20 cellular contexts compared by ENCODE assay signal in genomic region chr12:6314776-6315175, GRCh38. TPM values are rescaled to one million over a fixed set of nuclear protein-coding genes. Genes with fewer than 3 reads are reported as not detected.
DNase-seq lines count a peak whose midpoint lies in the region; ATAC-seq, FAIRE-seq and TF ChIP-seq lines count a peak whose summit lies in the region.
"Had no signal": no experiment of that assay in that cellular context is flagged by ENCODE, and none has a peak within 500 bp of the region (broad histone marks: within the 10 kb centered on the region; RNA-seq: fewer than 3 reads in every experiment).

No MANE protein-coding gene starts in this region.

- POLR2A ChIA-PET in SK-N-SH (lab: Yijun Ruan, JAX) = no interaction called here

- no peak for TF ChIP-seq CTCF in astrocyte (IDR thresholded peaks at IDR 0.05; ENCODE audit: insufficient read depth, low read depth, low read length)
- no peak for TF ChIP-seq CTCF in SK-N-SH (IDR thresholded peaks at IDR 0.05)

- H3K4me3 ChIP-seq in astrocyte (ENCODE audit: insufficient read depth, low read depth, low read length) (no peak overlapping the region), trophoblast cell (ENCODE audit: low read depth, low read length) (no peak overlapping the region), SJCRH30 (no peak overlapping the region), SK-N-SH (ENCODE audit: low read depth in 2 of 2, low read length in 1 of 2) (no peak overlapping the region)
- H3K4me3 ChIP-seq: PC-9 had no signal

- H3K9me2 ChIP-seq in SK-N-SH = no peaks in the 10 kb centered on the region

- no peak overlapping the region for H3K9ac ChIP-seq in astrocyte (ENCODE audit: low read length)
- H3K9ac ChIP-seq in trophoblast cell (ENCODE audit: low read length) = no peak overlapping the region
- H3K9ac ChIP-seq in SK-N-SH = no peak overlapping the region

- H3K27ac ChIP-seq in astrocyte (ENCODE audit: low read depth, low read length) (no peak overlapping the region), trophoblast cell (ENCODE audit: low read depth, low read length) (no peak overlapping the region), SJCRH30 (no peak overlapping the region), SK-N-SH (ENCODE audit: low read depth in 2 of 2, low read length in 1 of 2) (no peak overlapping the region)

- no peak overlapping the region for H3K14ac ChIP-seq in trophoblast cell (ENCODE audit: low read length)

- H3K18ac ChIP-seq in trophoblast cell (ENCODE audit: low read length) = no peak overlapping the region

- no peaks in the 10 kb centered on the region for H3F3A ChIP-seq in SK-N-SH (replicated peaks; ENCODE audit: insufficient read depth)

- no peak for ATAC-seq in activated T-cell treated with anti-CD3 and anti-CD28 coated beads, Interleukin-2, amount 50 U/mL, for 4 hours

- H2AFZ ChIP-seq in astrocyte (ENCODE audit: low read depth, low read length) = no peak overlapping the region
- no peak overlapping the region for H2AFZ ChIP-seq in trophoblast cell (ENCODE audit: insufficient read depth, low read length, poor library complexity)
- H2AFZ ChIP-seq in SK-N-SH (ENCODE audit: low read depth) = no peak overlapping the region
- H2AFZ ChIP-seq: PC-9 had no signal

- no peak overlapping the region for H4K8ac ChIP-seq in trophoblast cell (ENCODE audit: low read depth, low read length)

- H3K27ac Mint-ChIP-seq in activated T-cell treated with anti-CD3 and anti-CD28 coated beads, Interleukin-2, amount 50 U/mL, for 24 hours = no peak overlapping the region
- H3K27ac Mint-ChIP-seq in astrocyte (ENCODE audit: unreplicated experiment) = no peak overlapping the region
- H3K27ac Mint-ChIP-seq: CD4-positive, CD25-positive, alpha-beta regulatory T cell had no signal

- H3K4me2 ChIP-seq in astrocyte (ENCODE audit: low read length) (no peak overlapping the region), trophoblast cell (ENCODE audit: low read length) (no peak overlapping the region), SK-N-SH (no peak overlapping the region)
- H3K4me2 ChIP-seq: PC-9 had no signal

- H3K9me3 Mint-ChIP-seq in activated T-cell treated with anti-CD3 and anti-CD28 coated beads, Interleukin-2, amount 50 U/mL, for 24 hours = no peaks in the 10 kb centered on the region
- no peaks in the 10 kb centered on the region for H3K9me3 Mint-ChIP-seq in activated T-cell treated with anti-CD3 and anti-CD28 coated beads, Interleukin-2, amount 50 U/mL, for 4 hours
- H3K9me3 Mint-ChIP-seq in astrocyte (ENCODE audit: unreplicated experiment) = peaks cover 2% of the 10 kb centered on the region

- no peak overlapping the region for H2AK5ac ChIP-seq in trophoblast cell (ENCODE audit: low read length)

- no peaks in the 10 kb centered on the region for H4K20me1 ChIP-seq in astrocyte (ENCODE audit: insufficient read depth, low read length)
- H4K20me1 ChIP-seq in SK-N-SH (ENCODE audit: insufficient read depth) = no peaks in the 10 kb centered on the region

- TF ChIP-seq RAD21 in SK-N-SH (IDR thresholded peaks at IDR 0.05; ENCODE audit: low read length) = no peak

- no peak for TF ChIP-seq EP300 in SK-N-SH (IDR thresholded peaks at IDR 0.05; ENCODE audit: borderline replicate concordance in 1 of 2, low read depth in 1 of 2, low read length in 1 of 2)

- no peak overlapping the region for H3K4me3 Mint-ChIP-seq in activated T-cell treated with anti-CD3 and anti-CD28 coated beads, Interleukin-2, amount 50 U/mL, for 24 hours
- H3K4me3 Mint-ChIP-seq in activated T-cell treated with anti-CD3 and anti-CD28 coated beads, Interleukin-2, amount 50 U/mL, for 4 hours = no peak overlapping the region
- peak overlapping the region; percentile 25 for H3K4me3 Mint-ChIP-seq in astrocyte (ENCODE audit: unreplicated experiment)
- H3K4me3 Mint-ChIP-seq: CD4-positive, CD25-positive, alpha-beta regulatory T cell had no signal

- H2BK12ac ChIP-seq in trophoblast cell (ENCODE audit: low read length) = no peak overlapping the region

- H4K12ac ChIP-seq in trophoblast cell (ENCODE audit: low read depth, low read length) = no peak overlapping the region

- H3K79me2 ChIP-seq in astrocyte (ENCODE audit: insufficient read depth, low read length) = no peaks in the 10 kb centered on the region
- peaks cover 4% of the 10 kb centered on the region for H3K79me2 ChIP-seq in trophoblast cell (ENCODE audit: control insufficient read depth, insufficient read depth, low read length, poor library complexity)
- no peaks in the 10 kb centered on the region for H3K79me2 ChIP-seq in SK-N-SH (ENCODE audit: insufficient read depth)

- H3K23ac ChIP-seq in trophoblast cell (ENCODE audit: low read length) = no peak overlapping the region

- no peak for TF ChIP-seq POLR2A in GM12891 (IDR thresholded peaks at IDR 0.05; ENCODE audit: low read depth, low read length)

- FAIRE-seq in GM12891 (lab: Jason Lieb, UNC) (peak; percentile 13), astrocyte (lab: Jason Lieb, UNC) (no peak)
- FAIRE-seq: G401.6 had no signal

- H4K91ac ChIP-seq in trophoblast cell (ENCODE audit: low read depth, low read length) = peak overlapping the region; percentile 15

- H3K36me3 ChIP-seq in astrocyte (ENCODE audit: insufficient read depth, low read length) = no peaks in the 10 kb centered on the region
- H3K36me3 ChIP-seq in trophoblast cell (ENCODE audit: control insufficient read depth in 1 of 2, insufficient read depth in 2 of 2, low read length in 2 of 2) = peaks cover 7 to 8% of the 10 kb centered on the region in 2 experiments
- H3K36me3 ChIP-seq in SJCRH30 = no peaks in the 10 kb centered on the region
- no peaks in the 10 kb centered on the region for H3K36me3 ChIP-seq in SK-N-SH (replicated peaks in 1 of 2; ENCODE audit: control insufficient read depth in 1 of 2, insufficient read depth in 2 of 2, low read length in 1 of 2)
- H3K36me3 ChIP-seq: BE2C had no signal

- H2BK120ac ChIP-seq in trophoblast cell (ENCODE audit: insufficient read depth, low read length, poor library complexity) = no peak overlapping the region

- no peaks in the 10 kb centered on the region for H3K9me3 ChIP-seq in astrocyte (ENCODE audit: insufficient read depth, low read depth, low read length)
- H3K9me3 ChIP-seq in trophoblast cell (ENCODE audit: insufficient read depth, low read depth, low read length) = peaks cover 2% of the 10 kb centered on the region
- H3K9me3 ChIP-seq in SJCRH30 (replicated peaks) = no peaks in the 10 kb centered on the region
- no peaks in the 10 kb centered on the region for H3K9me3 ChIP-seq in SK-N-SH
- H3K9me3 ChIP-seq: BE2C had no signal

- H2BK5ac ChIP-seq in trophoblast cell (ENCODE audit: low read depth, low read length, poor library complexity) = no peak overlapping the region

- peaks cover 17% of the 10 kb centered on the region for H3K79me1 ChIP-seq in trophoblast cell (ENCODE audit: low read length)

- WGBS in trophoblast cell (ENCODE audit: extremely low coverage, insufficient coverage, insufficient read length) = no CpG with 5 or more reads among the region's 9 CpGs
- WGBS in SK-N-SH (ENCODE audit: low lambda C conversion rate) = 79% methylated on average over 9 of the region's 9 CpGs

- no peak overlapping the region for H3K4ac ChIP-seq in trophoblast cell (ENCODE audit: low read depth, low read length)

- H3K27me3 ChIP-seq in astrocyte (ENCODE audit: insufficient read depth, low read length) = peaks cover 3% of the 10 kb centered on the region
- H3K27me3 ChIP-seq in trophoblast cell (ENCODE audit: insufficient read depth, low read length) = no peaks in the 10 kb centered on the region
- peaks cover 18% of the 10 kb centered on the region for H3K27me3 ChIP-seq in SJCRH30
- H3K27me3 ChIP-seq in SK-N-SH (ENCODE audit: insufficient read depth) = no peaks in the 10 kb centered on the region
- H3K27me3 ChIP-seq: BE2C had no signal

- peaks cover 12% of the 10 kb centered on the region for H3K27me3 Mint-ChIP-seq in activated T-cell treated with anti-CD3 and anti-CD28 coated beads, Interleukin-2, amount 50 U/mL, for 24 hours
- peaks cover 7% of the 10 kb centered on the region for H3K27me3 Mint-ChIP-seq in activated T-cell treated with anti-CD3 and anti-CD28 coated beads, Interleukin-2, amount 50 U/mL, for 4 hours (ENCODE audit: low read depth)
- peaks cover 30% of the 10 kb centered on the region for H3K27me3 Mint-ChIP-seq in astrocyte (ENCODE audit: low read depth, unreplicated experiment)

- H3K36me3 Mint-ChIP-seq in activated T-cell treated with anti-CD3 and anti-CD28 coated beads, Interleukin-2, amount 50 U/mL, for 24 hours (ENCODE audit: low read depth) = no peaks in the 10 kb centered on the region
- no peaks in the 10 kb centered on the region for H3K36me3 Mint-ChIP-seq in activated T-cell treated with anti-CD3 and anti-CD28 coated beads, Interleukin-2, amount 50 U/mL, for 4 hours (ENCODE audit: insufficient read depth)
- H3K36me3 Mint-ChIP-seq in astrocyte (ENCODE audit: low read depth, unreplicated experiment) = no peaks in the 10 kb centered on the region
- H3K36me3 Mint-ChIP-seq: CD4-positive, CD25-positive, alpha-beta regulatory T cell had no signal

- peaks cover 20% of the 10 kb centered on the region for H3K4me1 Mint-ChIP-seq in activated T-cell treated with anti-CD3 and anti-CD28 coated beads, Interleukin-2, amount 50 U/mL, for 24 hours (ENCODE audit: low read depth)
- H3K4me1 Mint-ChIP-seq in activated T-cell treated with anti-CD3 and anti-CD28 coated beads, Interleukin-2, amount 50 U/mL, for 4 hours (ENCODE audit: low read depth) = peaks cover 16% of the 10 kb centered on the region
- H3K4me1 Mint-ChIP-seq in astrocyte (ENCODE audit: low read depth, unreplicated experiment) = peaks cover 14% of the 10 kb centered on the region

- H3K4me1 ChIP-seq in astrocyte (ENCODE audit: insufficient read depth, low read length) (peaks cover 5% of the 10 kb centered on the region), trophoblast cell (ENCODE audit: control insufficient read depth in 1 of 2, insufficient read depth in 2 of 2, low read length in 2 of 2) (peaks cover 38 to 48% of the 10 kb centered on the region in 2 experiments), SJCRH30 (no peaks in the 10 kb centered on the region), SK-N-SH (ENCODE audit: control insufficient read depth in 1 of 2, insufficient read depth in 2 of 2, low read depth in 1 of 2, low read length in 1 of 2) (peaks cover 0 to 12% of the 10 kb centered on the region in 2 experiments; a peak in 1 of 4 replicates)

- DNase-seq in activated T-cell treated with anti-CD3 and anti-CD28 coated beads, Interleukin-2, amount 50 U/mL, for 24 hours = peak; percentile 22
- no peak for DNase-seq in activated T-cell treated with anti-CD3 and anti-CD28 coated beads, Interleukin-2, amount 50 U/mL, for 4 hours
- no peak for DNase-seq in GM12891 (ENCODE audit: insufficient read length, low spot score)
- no peak for DNase-seq in astrocyte (ENCODE audit: low read depth)
- DNase-seq in trophoblast cell = no peak
- no peak for DNase-seq in SJCRH30
- DNase-seq in SK-N-SH = no peak
- no peak for DNase-seq in NCI-H2107 (lab: John Stamatoyannopoulos, UW)
- DNase-seq: BE2C; CD4-positive, CD25-positive, alpha-beta regulatory T cell; COR-L47; GOT3; KG1; NCI-H1417 treated with DMSO at 0.1 percent for 48 hours; NCI-H187 treated with DMSO at 0.1 percent for 48 hours; NCI-H345; NCI-H524 treated with DMSO at 0.1 percent for 48 hours; PC-9 had no signal

- CTCF ChIA-PET in SK-N-SH (lab: Yijun Ruan, JAX) = interaction anchor here (0.9 kb wide), 1 partner anchor 12 kb away, joined by 3 read pairs; no protein-coding TSS in a partner anchor

RNA-seq across cellular contexts. Expression of gene PLEKHG6, which starts 4.3 kb away (rescaled TPM):
- not detected for total RNA-seq in activated T-cell treated with anti-CD3 and anti-CD28 coated beads, Interleukin-2, amount 50 U/mL, for 4 hours
- polyA plus RNA-seq in GM12891 (2012; ENCODE audit: low read depth, missing spikeins) = 3.2 TPM
- 0.72 and 2.5 TPM in 2 replicates for total RNA-seq in astrocyte
- 17.4 and 20.1 TPM in 2 replicates for polyA plus RNA-seq in trophoblast cell (2013)
- 0.06 TPM in 1 of 2 replicates, not detected in the other for total RNA-seq in SJCRH30 (2014; rRNA removed; shearing (Covaris generic))
- 0.15 and 0.20 TPM in 2 replicates for polyA plus RNA-seq in SK-N-SH (2012; rRNA removed)
- polyA plus RNA-seq in SK-N-SH (2012; cell fraction: cytosol; rRNA removed) = 0.10 and 0.13 TPM in 2 replicates
- 0.27 and 0.68 TPM in 2 replicates for polyA plus RNA-seq in SK-N-SH (2012; cell fraction: nucleus; rRNA removed)
- total RNA-seq: A172; CD4-positive, CD25-positive, alpha-beta regulatory T cell had no signal

RNA-seq across cellular contexts. Expression of gene TNFRSF1A, which starts 27.1 kb away (rescaled TPM):
- 10 to 100 TPM; 28.0 to 34.5 (median 33.0) TPM for total RNA-seq in activated T-cell treated with anti-CD3 and anti-CD28 coated beads, Interleukin-2, amount 50 U/mL, for 4 hours
- polyA plus RNA-seq in GM12891 (2012; ENCODE audit: low read depth, missing spikeins) = 8.1 TPM
- 118 and 128 TPM in 2 replicates for total RNA-seq in astrocyte
- polyA plus RNA-seq in trophoblast cell (2013) = 81.0 and 90.7 TPM in 2 replicates
- total RNA-seq in SJCRH30 (2014; rRNA removed; shearing (Covaris generic)) = 34.3 and 40.2 TPM in 2 replicates
- polyA plus RNA-seq in SK-N-SH (2012; rRNA removed) = 68.3 and 92.9 TPM in 2 replicates
- 86.7 and 93.2 TPM in 2 replicates for polyA plus RNA-seq in SK-N-SH (2012; cell fraction: cytosol; rRNA removed)
- polyA plus RNA-seq in SK-N-SH (2012; cell fraction: nucleus; rRNA removed) = 72.6 and 75.2 TPM in 2 replicates
